In genomic region chr10:123782549-123782948, GRCh38 we compare ENCODE assay signal across 15 cellular contexts.
"Had no signal": no experiment of that assay in that cellular context is flagged by ENCODE, and none has a peak within 500 bp of the region (broad histone marks: within the 10 kb centered on the region; RNA-seq: fewer than 3 reads in every experiment).

No MANE protein-coding gene starts in this region.

- H3K27ac ChIP-seq: cardiac muscle cell, gastrocnemius medialis, prostate gland, transverse colon, WERI-Rb-1 had no signal

- H3K36me3 ChIP-seq: cardiac muscle cell, gastrocnemius medialis, prostate gland, transverse colon, WERI-Rb-1 had no signal

- H3K27me3 ChIP-seq: cardiac muscle cell, esophagus muscularis mucosa, transverse colon had no signal

- H3K9me3 ChIP-seq: esophagus muscularis mucosa, gastrocnemius medialis, prostate gland, SK-N-SH, transverse colon had no signal

- H3K9ac ChIP-seq: SK-N-SH had no signal

- H3K4me3 ChIP-seq: cardiac muscle cell, esophagus muscularis mucosa, gastrocnemius medialis, prostate gland, transverse colon had no signal

- H3K4me1 ChIP-seq: gastrocnemius medialis, prostate gland had no signal

- DNase-seq: activated CD4-positive, alpha-beta T cell treated with anti-CD3 and anti-CD28 coated beads for 1 hour; activated naive CD4-positive, alpha-beta T cell treated with anti-CD3 and anti-CD28 coated beads, Interleukin-2, amount 10 ng/mL, durations not matched to agents 7 days and 5 days; activated T-cell treated with anti-CD3 and anti-CD28 coated beads, Interleukin-2, amount 50 U/mL, for 48 hours; amygdala; gastrocnemius medialis; midbrain; natural killer cell; right cardiac atrium; SK-N-SH; stimulated activated CD4-positive, alpha-beta T cell treated with anti-CD3 and anti-CD28 coated beads, Interleukin-1b, Interleukin-23, amount 100 ng/mL, for 48 hours; transverse colon; WERI-Rb-1 had no signal
